In the genomic region with DNA sequence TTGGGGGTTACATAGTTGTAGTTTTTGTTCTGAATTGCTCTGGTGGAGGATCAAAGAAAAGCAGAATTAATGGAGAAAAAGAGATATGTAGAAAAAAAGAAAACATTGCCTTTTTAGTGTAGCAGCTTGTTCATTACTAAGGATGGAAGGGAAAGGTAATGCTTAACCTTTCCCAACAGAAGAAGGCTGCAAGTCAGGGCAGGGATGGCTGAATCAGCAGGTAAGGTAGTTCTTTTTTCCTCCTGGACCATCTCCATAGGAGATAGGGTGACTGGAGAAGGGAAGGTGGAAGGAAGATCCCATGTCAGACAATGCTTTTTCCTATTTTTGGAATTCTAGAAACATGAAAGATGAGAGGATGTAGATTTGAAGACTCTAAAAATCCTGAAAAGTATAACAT, we compare ENCODE assay signal across 20 cellular contexts.
"Had no signal": no experiment of that assay in that cellular context is flagged by ENCODE, and none has a peak within 500 bp of the region (broad histone marks: within the 10 kb centered on the region; RNA-seq: fewer than 3 reads in every experiment).

No MANE protein-coding gene starts in this region.

- H3K27me3 Mint-ChIP-seq: dendritic cell treated with granulocyte-macrophage colony-stimulating factor and Interleukin-4, amounts not matched to agents 40 ng/mL and 50 ng/mL, for 4 days; naive thymus-derived CD8-positive, alpha-beta T cell had no signal

- H3K9me3 Mint-ChIP-seq: dendritic cell treated with granulocyte-macrophage colony-stimulating factor and Interleukin-4, amounts not matched to agents 40 ng/mL and 50 ng/mL, for 4 days; naive thymus-derived CD8-positive, alpha-beta T cell; stimulated activated effector memory CD8-positive, alpha-beta T cell treated with anti-CD3 and anti-CD28 coated beads, Interleukin-12 subunit alpha, Interleukin-12 subunit beta, amount 100 ng/mL, for 72 hours; type B pancreatic cell had no signal

- DNase-seq: erythroblast; foreskin melanocyte; head of caudate nucleus; hippocampal formation; kidney glomerular epithelial cell; mucosa of descending colon; naive thymus-derived CD8-positive, alpha-beta T cell; psoas muscle; retina; right lobe of liver; stimulated activated CD4-positive, alpha-beta T cell treated with anti-CD3 and anti-CD28 coated beads, Interleukin-4, amount 100 ng/mL, for 1 hour; stimulated activated CD8-positive, alpha-beta memory T cell treated with anti-CD3 and anti-CD28 coated beads, Interleukin-4, amount 100 ng/mL, for 48 hours; stimulated activated naive CD8-positive, alpha-beta T cell treated with anti-CD3 and anti-CD28 coated beads, Interleukin-15, Interleukin-2, amounts not matched to agents 100 U/mL and 50 U/mL, for 24 hours; thyroid gland had no signal

- H3K27ac ChIP-seq: neutrophil, psoas muscle, right lobe of liver, suprapubic skin, thyroid gland had no signal

- H3K4me1 ChIP-seq: psoas muscle, right lobe of liver, suprapubic skin had no signal

- ATAC-seq: mucosa of descending colon; naive thymus-derived CD8-positive, alpha-beta T cell; psoas muscle; right lobe of liver had no signal

- H3K4me3 ChIP-seq: mucosa of descending colon, psoas muscle, right lobe of liver, suprapubic skin, thyroid gland had no signal

- H3K9me3 ChIP-seq: mucosa of descending colon, neutrophil, psoas muscle, right lobe of liver, suprapubic skin, thyroid gland had no signal

- FAIRE-seq: urothelium cell line had no signal

- H3K27me3 ChIP-seq: neutrophil, right lobe of liver, suprapubic skin, thyroid gland had no signal

- H3K27ac Mint-ChIP-seq: dendritic cell treated with granulocyte-macrophage colony-stimulating factor and Interleukin-4, amounts not matched to agents 40 ng/mL and 50 ng/mL, for 4 days; naive thymus-derived CD8-positive, alpha-beta T cell; stimulated activated effector memory CD8-positive, alpha-beta T cell treated with anti-CD3 and anti-CD28 coated beads, Interleukin-12 subunit alpha, Interleukin-12 subunit beta, amount 100 ng/mL, for 72 hours; type B pancreatic cell had no signal

- H3K36me3 ChIP-seq: neutrophil, right lobe of liver, suprapubic skin, thyroid gland had no signal

- H3K4me3 Mint-ChIP-seq: dendritic cell treated with granulocyte-macrophage colony-stimulating factor and Interleukin-4, amounts not matched to agents 40 ng/mL and 50 ng/mL, for 4 days; naive thymus-derived CD8-positive, alpha-beta T cell; stimulated activated effector memory CD8-positive, alpha-beta T cell treated with anti-CD3 and anti-CD28 coated beads, Interleukin-12 subunit alpha, Interleukin-12 subunit beta, amount 100 ng/mL, for 72 hours; type B pancreatic cell had no signal
